23 cellular contexts compared by ENCODE assay signal in genomic region chr1:193741228-193741627, GRCh38.
DNase-seq lines count a peak whose midpoint lies in the region; ATAC-seq and TF ChIP-seq lines count a peak whose summit lies in the region.
"Had no signal": no experiment of that assay in that cellular context is flagged by ENCODE, and none has a peak within 500 bp of the region (broad histone marks: within the 10 kb centered on the region; RNA-seq: fewer than 3 reads in every experiment).

No MANE protein-coding gene starts in this region.

- peak; percentile 36 for DNase-seq in NCI-H748 treated with DMSO at 0.1 percent for 48 hours (lab: John Stamatoyannopoulos, UW)
- DNase-seq in iPS DF 4.7 (ENCODE audit: extremely low read depth, low spot score): peak; percentile 80
- DNase-seq in Caco-2: no peak
- no peak for DNase-seq in activated T-cell treated with anti-CD3 and anti-CD28 coated beads, Interleukin-2, amount 50 U/mL, for 72 hours
- DNase-seq in heart left ventricle: no peak
- DNase-seq in T-helper 9 cell: no peak
- DNase-seq: C1 segment of cervical spinal cord; CD8-positive, alpha-beta T cell; GM23248; Kasumi-1; MV-4-11; NCI-H1105; NCI-H1436 treated with DMSO at 0.1 percent for 48 hours; NCI-H2029; NCI-H446; NCI-H524 treated with DMSO at 0.1 percent for 48 hours; SHP77; T-helper 1 cell had no signal

- BruUV-seq in Caco-2 (replicated peaks; lab: Mats Ljungman, UMichigan): no TSS peak

- TF ChIP-seq POLR2A in heart left ventricle (IDR thresholded peaks at IDR 0.05): no peak

- no peak overlapping the region for H3K9ac ChIP-seq in HUES48 (ENCODE audit: low read depth, low read length)
- H3K9ac ChIP-seq: GM23248 had no signal

- no peaks in the 10 kb centered on the region for H3K36me3 Mint-ChIP-seq in Caco-2 (ENCODE audit: insufficient read depth, unreplicated experiment)
- no peaks in the 10 kb centered on the region for H3K36me3 Mint-ChIP-seq in activated T-cell treated with anti-CD3 and anti-CD28 coated beads, Interleukin-2, amount 50 U/mL, for 72 hours (ENCODE audit: insufficient read depth in 2 of 2)
- H3K36me3 Mint-ChIP-seq: CD8-positive, alpha-beta T cell had no signal

- no peak overlapping the region for H3K4me3 Mint-ChIP-seq in Caco-2 (ENCODE audit: unreplicated experiment)
- no peak overlapping the region for H3K4me3 Mint-ChIP-seq in activated T-cell treated with anti-CD3 and anti-CD28 coated beads, Interleukin-2, amount 50 U/mL, for 72 hours
- H3K4me3 Mint-ChIP-seq: CD8-positive, alpha-beta T cell had no signal

- no peaks in the 10 kb centered on the region for H3K36me3 ChIP-seq in HUES48 (ENCODE audit: control insufficient read depth, insufficient read depth, low read length)
- H3K36me3 ChIP-seq in Caco-2 (ENCODE audit: control insufficient read depth, insufficient read depth, low read length): no peaks in the 10 kb centered on the region
- no peaks in the 10 kb centered on the region for H3K36me3 ChIP-seq in heart left ventricle

- H3K4me1 ChIP-seq in HUES48 (ENCODE audit: control insufficient read depth, insufficient read depth, low read length) (peaks cover 18% of the 10 kb centered on the region), Caco-2 (no peaks in the 10 kb centered on the region), heart left ventricle (peaks cover 0 to 8% (median 0%) of the 10 kb centered on the region in 12 donors)

- H3K9me3 Mint-ChIP-seq in Caco-2 (ENCODE audit: unreplicated experiment): no peaks in the 10 kb centered on the region
- H3K9me3 Mint-ChIP-seq in activated T-cell treated with anti-CD3 and anti-CD28 coated beads, Interleukin-2, amount 50 U/mL, for 72 hours: no peaks in the 10 kb centered on the region
- H3K9me3 Mint-ChIP-seq: CD8-positive, alpha-beta T cell had no signal

- H3K27ac Mint-ChIP-seq in Caco-2 (ENCODE audit: unreplicated experiment): no peak overlapping the region
- no peak overlapping the region for H3K27ac Mint-ChIP-seq in activated T-cell treated with anti-CD3 and anti-CD28 coated beads, Interleukin-2, amount 50 U/mL, for 72 hours
- H3K27ac Mint-ChIP-seq: CD8-positive, alpha-beta T cell had no signal

- POLR2A ChIA-PET in Caco-2 (lab: Charles Lee): no interaction called here

- peak overlapping the region; percentile 30; the same call in 1 of the 2 replicates for H3K4me3 ChIP-seq in HUES48 (ENCODE audit: low read depth, low read length)
- H3K4me3 ChIP-seq in Caco-2 (ENCODE audit: low read depth, low read length): no peak overlapping the region
- H3K4me3 ChIP-seq in heart left ventricle: no peak overlapping the region
- H3K4me3 ChIP-seq: GM23248, K562 had no signal

- intact Hi-C loops in Caco-2 (cut with micrococcal nuclease; ENCODE audit: unreplicated experiment): no loop called here
- intact Hi-C loops in heart left ventricle (cut with DNase I): no loop called here

- no peak for ATAC-seq in activated T-cell treated with anti-CD3 and anti-CD28 coated beads, Interleukin-2, amount 50 U/mL, for 72 hours (replicated peaks in 1 of 2)
- ATAC-seq in heart left ventricle: no peak
- ATAC-seq: CD8-positive, alpha-beta T cell; HCT116; K562; Panc1 had no signal

- WGBS in heart left ventricle, 4 donors: 64 to 83% (median 67%) methylated on average over 2 of the region's 2 CpGs

- CTCF ChIA-PET in Caco-2 (lab: Charles Lee): no interaction called here

- H3K27ac ChIP-seq in HUES48 (ENCODE audit: low read depth, low read length) (no peak overlapping the region), heart left ventricle (no peak overlapping the region)
- H3K27ac ChIP-seq: GM23248, RWPE1 had no signal

- TF ChIP-seq CTCF in Caco-2 (IDR thresholded peaks at IDR 0.05; ENCODE audit: insufficient read depth in 1 of 2, low read depth in 1 of 2, low read length in 1 of 2, severe bottlenecking in 1 of 2, unreplicated experiment in 1 of 2) (no peak), heart left ventricle (IDR thresholded peaks at IDR 0.05) (no peak)

- H3K27me3 Mint-ChIP-seq in Caco-2 (ENCODE audit: insufficient read depth, unreplicated experiment): no peaks in the 10 kb centered on the region
- H3K27me3 Mint-ChIP-seq in activated T-cell treated with anti-CD3 and anti-CD28 coated beads, Interleukin-2, amount 50 U/mL, for 72 hours (ENCODE audit: low read depth): no peaks in the 10 kb centered on the region

- H3K4me1 Mint-ChIP-seq in Caco-2 (ENCODE audit: low read depth, unreplicated experiment): no peaks in the 10 kb centered on the region
- no peaks in the 10 kb centered on the region for H3K4me1 Mint-ChIP-seq in activated T-cell treated with anti-CD3 and anti-CD28 coated beads, Interleukin-2, amount 50 U/mL, for 72 hours (ENCODE audit: low read depth)

- no peaks in the 10 kb centered on the region; the same call in none of the 2 replicates for H3K27me3 ChIP-seq in HUES48 (ENCODE audit: control insufficient read depth, insufficient read depth, low read length)
- no peaks in the 10 kb centered on the region for H3K27me3 ChIP-seq in Caco-2 (replicated peaks; ENCODE audit: control insufficient read depth, insufficient read depth, low read length)
- H3K27me3 ChIP-seq in heart left ventricle: no peaks in the 10 kb centered on the region

- H3K9me3 ChIP-seq in HUES48 (ENCODE audit: control insufficient read depth, insufficient read depth, low read length) (no peaks in the 10 kb centered on the region), Caco-2 (no peaks in the 10 kb centered on the region), heart left ventricle (no peaks in the 10 kb centered on the region)

Comparison
In these comparisons a context has a peak if more than half of its experiments do, and no peak if none do; other contexts are left out.
1. DNase-seq: peak in NCI-H748 treated with DMSO at 0.1 percent for 48 hours (single experiment) and iPS DF 4.7 (single experiment); none in Caco-2 (0 of 2), activated T-cell treated with anti-CD3 and anti-CD28 coated beads, Interleukin-2, amount 50 U/mL, for 72 hours (0 of 2), heart left ventricle (0 of 5) and T-helper 9 cell (single experiment).